ENCODE assay signal across 1 cellular context in the genomic region with DNA sequence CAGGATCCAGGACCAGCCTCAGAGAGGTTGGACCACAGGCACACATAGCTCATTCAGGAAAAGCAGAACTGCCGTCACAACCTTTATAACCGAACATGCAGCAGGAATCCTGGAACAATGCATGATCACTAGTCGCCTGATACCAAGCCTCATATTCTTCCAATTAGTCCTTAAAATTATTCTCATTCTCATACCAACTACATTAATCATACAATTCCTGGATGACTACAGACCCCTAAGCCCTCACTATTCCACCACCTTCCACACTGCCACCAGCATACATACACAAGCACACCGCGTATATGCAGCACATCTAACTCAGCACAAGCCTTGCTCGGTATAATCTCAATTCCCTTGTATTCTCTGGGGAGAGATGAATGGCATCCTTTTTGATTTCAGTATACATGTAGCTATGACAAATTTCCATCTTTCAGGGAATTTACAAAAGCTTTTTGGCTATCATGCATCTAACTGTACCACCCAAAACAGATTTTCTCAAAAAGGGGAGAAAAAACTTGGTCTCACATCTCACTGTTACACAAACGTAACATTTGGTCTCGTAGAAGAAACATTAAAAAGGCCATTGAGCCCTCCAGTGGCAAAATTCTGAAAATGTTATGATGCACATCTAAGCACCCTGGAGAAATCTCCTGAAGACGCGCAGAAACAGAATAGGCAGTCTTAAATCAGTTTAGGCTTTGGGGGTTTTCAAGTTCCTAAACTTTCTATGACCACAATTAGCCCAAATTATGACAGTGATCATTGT.
TF ChIP-seq lines count a peak whose summit lies in the region.

No MANE protein-coding gene starts in this region.

TF ChIP-seq in GM12878, 131 proteins besides CTCF, POLR2A, EP300 and RAD21:
- no peak for TF ChIP-seq CHD2 (IDR thresholded peaks at IDR 0.05; ENCODE audit: borderline replicate concordance, low read depth, low read length)
- TF ChIP-seq SMC3 (IDR thresholded peaks at IDR 0.05; ENCODE audit: borderline replicate concordance, low read length) = peak; percentile 60; the same call in 1 of the 2 replicates
- TF ChIP-seq CHD4 (IDR thresholded peaks at IDR 0.05) = no peak
